1 cellular context compared by ENCODE assay signal in genomic region chr17:41690497-41690896, GRCh38.
TF ChIP-seq lines count a peak whose summit lies in the region.

No MANE protein-coding gene starts in this region.

TF ChIP-seq in GM12878, 131 proteins besides CTCF, POLR2A, EP300 and RAD21:
- TF ChIP-seq NRF1 (conservative IDR thresholded peaks at IDR 0.05; ENCODE audit: low read depth, low read length) (no peak), BACH1 (IDR thresholded peaks at IDR 0.05; ENCODE audit: borderline replicate concordance) (0 out of 2 replicates have a peak, but pooled peaks have one; percentile 1), SRF (IDR thresholded peaks at IDR 0.05; ENCODE audit: low read depth in 2 of 2, low read length in 2 of 2) (no peak), PML (IDR thresholded peaks at IDR 0.05; ENCODE audit: low read length) (0 out of 2 replicates have a peak, but pooled peaks have one; percentile 29)
